Comparison of ENCODE assay signal across 1 cellular context in the genomic region with DNA sequence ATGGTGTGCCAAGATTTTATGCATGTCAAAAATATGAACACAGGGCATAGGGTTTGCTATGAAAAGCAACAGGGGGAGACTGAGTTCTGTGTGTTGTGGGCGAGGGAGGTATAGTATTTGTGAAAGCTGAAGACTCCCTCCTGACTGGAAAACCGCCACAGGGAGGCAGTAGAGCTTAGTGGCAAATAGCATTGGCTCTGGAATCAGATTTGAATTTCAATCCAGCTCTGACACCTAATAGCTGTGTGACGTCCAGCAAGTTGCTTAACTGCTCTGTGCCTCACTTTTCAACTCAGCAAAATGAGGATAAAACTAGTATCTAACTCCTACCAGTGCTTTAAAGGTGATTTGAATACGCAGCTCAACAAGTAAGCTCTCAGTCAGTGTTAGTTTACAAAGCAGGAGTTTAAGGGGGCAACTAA.
TF ChIP-seq lines count a peak whose summit lies in the region.

No MANE protein-coding gene starts in this region.

TF ChIP-seq in GM23338, 12 proteins besides CTCF, POLR2A, EP300 and RAD21 (continued from another document):
- TF ChIP-seq ZNF462 (CRISPR knock-in tag; IDR thresholded peaks at IDR 0.05) (no peak), POLR2AphosphoS5 (IDR thresholded peaks at IDR 0.05; ENCODE audit: low read depth) (no peak), EZH2phosphoT487 (IDR thresholded peaks at IDR 0.05; ENCODE audit: unreplicated experiment) (no peak), STAT1 (IDR thresholded peaks at IDR 0.05; ENCODE audit: unreplicated experiment) (no peak), EZH2 (IDR thresholded peaks at IDR 0.05; ENCODE audit: low read depth, unreplicated experiment) (no peak), NANOG (IDR thresholded peaks at IDR 0.05; ENCODE audit: borderline replicate concordance) (no peak)
